ENCODE assay signal across 19 cellular contexts in genomic region chr4:160213377-160213776, GRCh38.
A peak's percentile ranks its signal among the peaks of the same experiment; 100 is the strongest.
DNase-seq lines count a peak whose midpoint lies in the region; ATAC-seq and TF ChIP-seq lines count a peak whose summit lies in the region.
"Had no signal": no experiment of that assay in that cellular context is flagged by ENCODE, and none has a peak within 500 bp of the region (broad histone marks: within the 10 kb centered on the region; RNA-seq: fewer than 3 reads in every experiment).

No MANE protein-coding gene starts in this region.

- H3K27ac ChIP-seq in foreskin keratinocyte = no peak overlapping the region
- H3K27ac ChIP-seq: 22Rv1; BLaER1 treated with 17β-estradiol and CSF1 and Interleukin-3, amounts not matched to agents 10 nM and 100 nM had no signal

- peak; percentile 8 for ATAC-seq in foreskin keratinocyte
- no peak for ATAC-seq in HG02759 (IDR thresholded peaks at IDR 0.05; ENCODE audit: unreplicated experiment)
- no peak for ATAC-seq in Right ventricle myocardium superior (ENCODE audit: poor library complexity)
- ATAC-seq: GM12878, GM23338, HCT116 had no signal

- no peaks in the 10 kb centered on the region for H3K27me3 ChIP-seq in foreskin keratinocyte
- H3K27me3 ChIP-seq: BLaER1 treated with 17β-estradiol and CSF1 and Interleukin-3, amounts not matched to agents 10 nM and 100 nM had no signal

- no peak for TF ChIP-seq CTCF in foreskin keratinocyte (conservative IDR thresholded peaks at IDR 0.05)

- DNase-seq in NCI-H748 (lab: John Stamatoyannopoulos, UW; ENCODE audit: unreplicated experiment) (peak; percentile 2), NCI-H748 treated with DMSO at 0.1 percent for 48 hours (lab: John Stamatoyannopoulos, UW) (no peak), OCI-M1 (lab: John Stamatoyannopoulos, UW) (peak; percentile 23), foreskin keratinocyte (no peak), NCI-H82 (lab: John Stamatoyannopoulos, UW) (no peak), Right ventricle myocardium superior (no peak)
- DNase-seq: CD4-positive, alpha-beta T cell; CD8-positive, alpha-beta memory T cell; DMS 273 treated with DMSO at 0.1 percent for 48 hours; DMS79; EL; GDM1; H9 had no signal

- no peaks in the 10 kb centered on the region for H3K4me1 ChIP-seq in foreskin keratinocyte
- H3K4me1 ChIP-seq: BLaER1 treated with 17β-estradiol and CSF1 and Interleukin-3, amounts not matched to agents 10 nM and 100 nM had no signal

- intact Hi-C loops in Right ventricle myocardium superior (cut with DNase I) = no loop called here

Comparison
In these comparisons a context has a peak if more than half of its experiments do, and no peak if none do; other contexts are left out.
1. DNase-seq: peak in NCI-H748 (single experiment) and OCI-M1 (single experiment); none in NCI-H748 treated with DMSO at 0.1 percent for 48 hours (single experiment), foreskin keratinocyte (0 of 2), NCI-H82 (single experiment) and Right ventricle myocardium superior (single experiment).